ENCODE assay signal across 5 cellular contexts in genomic region chr17:38531761-38532160, GRCh38.
DNase-seq lines count a peak whose midpoint lies in the region; ATAC-seq and TF ChIP-seq lines count a peak whose summit lies in the region.
"Not testable (repeated sequence)": the region's sequence is repeated elsewhere in the genome, so short reads cannot be mapped to it uniquely, and the experiment has no call there.

No MANE protein-coding gene starts in this region.

- H3K9me3 Mint-ChIP-seq in GM23338, nephron progenitor cell, neural progenitor cell: not testable (repeated sequence)

- peak overlapping the region; percentile 55 for H3K4me3 Mint-ChIP-seq in GM23338
- H3K4me3 Mint-ChIP-seq in nephron progenitor cell: peak overlapping the region; percentile 61
- not testable (repeated sequence) for H3K4me3 Mint-ChIP-seq in neural progenitor cell

- not testable (repeated sequence) for H4K20me1 ChIP-seq in GM23338 (replicated peaks; ENCODE audit: insufficient read depth); neural progenitor cell (ENCODE audit: low read depth)

- intact Hi-C loops in Panc1 (cut with micrococcal nuclease; ENCODE audit: unreplicated experiment); Right ventricle myocardium superior (cut with DNase I): not testable (repeated sequence)

- H3K36me3 ChIP-seq in GM23338 (ENCODE audit: insufficient read depth); Panc1 (ENCODE audit: control insufficient read depth, insufficient read depth, low read length); neural progenitor cell: not testable (repeated sequence)

- peak overlapping the region; percentile 62 for H3K4me2 ChIP-seq in GM23338
- H3K4me2 ChIP-seq in neural progenitor cell: peak overlapping the region; percentile 59

- H3K4me3 ChIP-seq in GM23338; Panc1 (ENCODE audit: low read depth in 2 of 2, low read length in 2 of 2); neural progenitor cell: not testable (repeated sequence)

- H3K27me3 Mint-ChIP-seq in GM23338 (ENCODE audit: insufficient read depth, low read depth, poor library complexity): peaks cover 42% of the 10 kb centered on the region
- peaks cover 27% of the 10 kb centered on the region for H3K27me3 Mint-ChIP-seq in nephron progenitor cell (ENCODE audit: low read depth, poor library complexity)
- peaks cover 19% of the 10 kb centered on the region for H3K27me3 Mint-ChIP-seq in neural progenitor cell (ENCODE audit: insufficient read depth, low read depth)

- not testable (repeated sequence) for H3F3A ChIP-seq in GM23338 (replicated peaks; ENCODE audit: low read depth)
- peaks cover 46% of the 10 kb centered on the region for H3F3A ChIP-seq in neural progenitor cell (ENCODE audit: low read depth)

- H2AFZ ChIP-seq in GM23338; neural progenitor cell (replicated peaks): not testable (repeated sequence)

- not testable (repeated sequence) for DNase-seq in GM23338 (ENCODE audit: low spot score); Panc1 (ENCODE audit: low read depth, low spot score); nephron progenitor cell; neural progenitor cell (ENCODE audit: low spot score)
- DNase-seq in Right ventricle myocardium superior: peak; percentile 15

- not testable (repeated sequence) for H3K79me2 ChIP-seq in GM23338 (replicated peaks; ENCODE audit: insufficient read depth); neural progenitor cell (ENCODE audit: low read depth)

- in situ Hi-C loops in Panc1 (cut with HindIII; ENCODE audit: low pct_unique_long_range_greater_than_20kb, low sequenced_read_pairs): not testable (repeated sequence)

- H3K9me3 ChIP-seq in Panc1 (ENCODE audit: control insufficient read depth, insufficient read depth, low read depth, low read length); neural progenitor cell (ENCODE audit: low read depth): not testable (repeated sequence)

- H3K27ac ChIP-seq in GM23338 (ENCODE audit: low read depth); Panc1 (ENCODE audit: low read length); neural progenitor cell: not testable (repeated sequence)

- H3K4me1 ChIP-seq in GM23338 (ENCODE audit: insufficient read depth): peaks cover 27% of the 10 kb centered on the region
- H3K4me1 ChIP-seq in Panc1 (ENCODE audit: control insufficient read depth, insufficient read depth, low read length): not testable (repeated sequence)
- peaks cover 61% of the 10 kb centered on the region for H3K4me1 ChIP-seq in neural progenitor cell

- POLR2A ChIA-PET in Panc1 (lab: Charles Lee): not testable (repeated sequence)

- H3K4me1 Mint-ChIP-seq in GM23338 (peaks cover 46% of the 10 kb centered on the region), nephron progenitor cell (peaks cover 73% of the 10 kb centered on the region), neural progenitor cell (peaks cover 63% of the 10 kb centered on the region)

- not testable (repeated sequence) for H3K9ac ChIP-seq in neural progenitor cell

- not testable (repeated sequence) for H3K36me3 Mint-ChIP-seq in GM23338 (ENCODE audit: low read depth); nephron progenitor cell (ENCODE audit: low read depth); neural progenitor cell

- H3K27me3 ChIP-seq in GM23338 (ENCODE audit: insufficient read depth); Panc1 (ENCODE audit: control insufficient read depth, insufficient read depth, low read length); neural progenitor cell: not testable (repeated sequence)

- TSS peak; percentile 71 for BruUV-seq in Panc1 (replicated peaks; lab: Mats Ljungman, UMichigan)

- CTCF ChIA-PET in Panc1 (lab: Charles Lee): not testable (repeated sequence)

- not testable (repeated sequence) for H3K9me2 ChIP-seq in GM23338 (ENCODE audit: insufficient read depth)

- ATAC-seq in GM23338; Panc1; Right ventricle myocardium superior (ENCODE audit: poor library complexity): not testable (repeated sequence)

- peak overlapping the region; percentile 13; the same call in 1 of the 2 replicates for H3K27ac Mint-ChIP-seq in GM23338
- not testable (repeated sequence) for H3K27ac Mint-ChIP-seq in nephron progenitor cell
- H3K27ac Mint-ChIP-seq in neural progenitor cell: peak overlapping the region; percentile 63

- not testable (repeated sequence) for TF ChIP-seq CTCF in GM23338 (conservative IDR thresholded peaks at IDR 0.05; ENCODE audit: low read depth in 2 of 2); Panc1 (IDR thresholded peaks at IDR 0.05); nephron progenitor cell (IDR thresholded peaks at IDR 0.05); neural progenitor cell (IDR thresholded peaks at IDR 0.05)
